10 cellular contexts compared by ENCODE assay signal in the genomic region with DNA sequence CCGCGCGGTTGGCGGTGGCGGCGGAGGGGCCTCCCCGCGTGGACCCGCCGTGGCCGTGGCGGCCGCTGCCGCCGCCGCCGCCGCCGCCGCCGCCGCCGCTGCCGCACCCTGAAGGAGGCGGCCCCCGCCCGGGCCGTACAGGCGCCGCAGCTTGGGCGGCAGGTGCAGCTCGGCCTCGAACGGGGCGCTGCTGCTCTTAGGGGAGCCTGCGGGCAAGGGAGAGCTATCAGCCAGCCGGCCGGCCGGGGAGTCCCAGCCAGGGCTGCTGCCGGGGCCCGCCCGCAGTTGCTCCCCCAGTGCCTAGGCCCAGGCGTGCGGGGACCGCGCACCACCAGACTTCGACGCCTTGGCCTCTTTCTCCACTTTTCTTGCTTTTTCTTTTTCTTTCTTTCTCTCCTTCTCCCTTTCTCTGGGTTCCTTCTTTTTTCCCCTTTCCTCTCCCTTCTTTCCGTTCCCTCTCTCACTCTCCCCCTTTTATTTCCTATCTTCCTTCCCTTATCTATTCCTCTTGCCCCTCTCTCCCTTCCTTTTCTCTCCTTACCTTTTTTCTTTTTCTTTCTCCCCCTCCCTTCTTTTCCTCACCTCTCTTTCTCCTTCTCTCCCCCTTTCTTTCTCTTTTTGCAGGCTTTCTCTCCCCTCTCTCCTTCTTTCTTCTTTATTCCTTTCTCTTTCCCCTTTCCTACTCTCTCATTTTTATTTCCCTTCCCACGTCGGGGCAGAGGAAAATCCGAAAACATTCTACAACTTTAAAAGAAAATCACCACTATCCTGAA. TPM values are rescaled to one million over a fixed set of nuclear protein-coding genes. Genes with fewer than 3 reads are reported as not detected.
A peak's percentile ranks its signal among the peaks of the same experiment; 100 is the strongest.
DNase-seq lines count a peak whose midpoint lies in the region; ATAC-seq and TF ChIP-seq lines count a peak whose summit lies in the region.
"Had no signal": no experiment of that assay in that cellular context is flagged by ENCODE, and none has a peak within 500 bp of the region (broad histone marks: within the 10 kb centered on the region; RNA-seq: fewer than 3 reads in every experiment).

No MANE protein-coding gene starts in this region.

- H3K4me3 Mint-ChIP-seq in mesothelial cell of epicardium, result peak overlapping the region; percentile 23

- no peak overlapping the region for H3K27ac ChIP-seq in colonic mucosa
- H3K27ac ChIP-seq: suprapubic skin had no signal

- H3K4me3 ChIP-seq in colonic mucosa, result no peak overlapping the region

- DNase-seq in COLO668 (lab: John Stamatoyannopoulos, UW; ENCODE audit: unreplicated experiment), result peak; percentile 62
- peak; percentile 78 for DNase-seq in RPMI8226
- DNase-seq in mesothelial cell of epicardium (ENCODE audit: low spot score in 2 of 2, unreplicated experiment in 2 of 2), result no peak
- DNase-seq in SIG-M5 (lab: John Stamatoyannopoulos, UW), result no peak
- no peak for DNase-seq in LoVo (ENCODE audit: low spot score)
- DNase-seq in colonic mucosa, result no peak
- DNase-seq: activated CD4-positive, alpha-beta T cell treated with anti-CD3 and anti-CD28 coated beads, Interleukin-2, amount 50 U/mL, for 4 hours; kidney had no signal

- H3K27me3 ChIP-seq in colonic mucosa, result peaks cover 90% of the 10 kb centered on the region

- H3K4me1 Mint-ChIP-seq in mesothelial cell of epicardium, result peaks cover 17% of the 10 kb centered on the region

- H3K9me3 Mint-ChIP-seq in mesothelial cell of epicardium, result no peaks in the 10 kb centered on the region

- no peak overlapping the region for H3K27ac Mint-ChIP-seq in mesothelial cell of epicardium

- no peaks in the 10 kb centered on the region for H3K36me3 Mint-ChIP-seq in mesothelial cell of epicardium

- peaks cover 93% of the 10 kb centered on the region for H3K27me3 Mint-ChIP-seq in mesothelial cell of epicardium (ENCODE audit: low read depth)

- H3K9me3 ChIP-seq in colonic mucosa, result no peaks in the 10 kb centered on the region
- H3K9me3 ChIP-seq: suprapubic skin had no signal

- peak; percentile 39 for ATAC-seq in GM19463 (IDR thresholded peaks at IDR 0.05; ENCODE audit: unreplicated experiment)

- intact Hi-C loops in colonic mucosa (cut with DNase I), result no loop called here

- no peaks in the 10 kb centered on the region for H3K36me3 ChIP-seq in colonic mucosa
- H3K36me3 ChIP-seq: suprapubic skin had no signal

- no peak overlapping the region for H3K9ac ChIP-seq in colonic mucosa (ENCODE audit: low read depth in 2 of 2, low read length in 2 of 2)

- TF ChIP-seq CTCF in mesothelial cell of epicardium (IDR thresholded peaks at IDR 0.05; ENCODE audit: unreplicated experiment), result no peak
- no peak for TF ChIP-seq CTCF in colonic mucosa (IDR thresholded peaks at IDR 0.05)

- H3K4me1 ChIP-seq in colonic mucosa, result no peaks in the 10 kb centered on the region

RNA-seq across cellular contexts. Expression of gene ARX, which starts 2.0 kb away (rescaled TPM):
- total RNA-seq in mesothelial cell of epicardium (not detected in 3 replicates), colonic mucosa (under 1 TPM; 0.66 to 0.84 TPM)

Comparison
In these comparisons a context has a peak if more than half of its experiments do, and no peak if none do; other contexts are left out.
1. DNase-seq: peak in COLO668 (single experiment) and RPMI8226 (single experiment); none in mesothelial cell of epicardium (0 of 2), SIG-M5 (single experiment), LoVo (single experiment) and colonic mucosa (single experiment).